ENCODE assay signal across 8 cellular contexts in the genomic region with DNA sequence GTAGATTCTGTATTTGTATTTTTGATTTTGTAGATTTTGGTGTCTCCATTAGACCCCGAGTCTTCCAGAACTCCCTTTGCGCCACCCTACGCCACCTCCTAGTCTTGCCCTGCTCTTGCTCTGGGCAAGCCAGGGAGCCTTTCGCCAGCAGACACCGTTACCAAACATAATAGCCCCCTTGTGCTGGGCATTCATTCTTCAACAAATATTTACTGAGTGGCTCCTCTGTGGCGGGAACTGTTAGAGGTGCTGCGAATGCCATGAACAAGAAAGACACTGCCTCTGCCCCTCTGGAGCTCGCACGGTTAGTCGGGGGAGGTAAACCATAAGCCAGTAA. TPM values are rescaled to one million over a fixed set of nuclear protein-coding genes. Genes with fewer than 3 reads are reported as not detected.
DNase-seq lines count a peak whose midpoint lies in the region; ATAC-seq, FAIRE-seq and TF ChIP-seq lines count a peak whose summit lies in the region.

No MANE protein-coding gene starts in this region.

- TF ChIP-seq CTCF in astrocyte (IDR thresholded peaks at IDR 0.05; ENCODE audit: insufficient read depth, low read depth, low read length): no peak
- TF ChIP-seq CTCF in right lobe of liver (IDR thresholded peaks at IDR 0.05): no peak
- no peak for TF ChIP-seq CTCF in type B pancreatic cell (conservative IDR thresholded peaks at IDR 0.05)

- peak overlapping the region; percentile 95 for H3K4me2 ChIP-seq in astrocyte (ENCODE audit: low read length)

- H3K36me3 Mint-ChIP-seq in astrocyte (ENCODE audit: low read depth, unreplicated experiment) (peaks cover 6% of the 10 kb centered on the region), type B pancreatic cell (peaks cover 5% of the 10 kb centered on the region)

- H3K27ac ChIP-seq in astrocyte (ENCODE audit: low read depth, low read length) (no peak overlapping the region), right lobe of liver (peak overlapping the region; percentile 78 to 96 (median 94))

- 6% methylated on average over 10 of the region's 10 CpGs for WGBS in right lobe of liver (ENCODE audit: insufficient coverage, low coverage, low lambda C conversion rate, missing lambda C conversion rate)

- H3K4me1 Mint-ChIP-seq in astrocyte (ENCODE audit: low read depth, unreplicated experiment) (peaks cover 24% of the 10 kb centered on the region), type B pancreatic cell (ENCODE audit: unreplicated experiment) (peaks cover 19% of the 10 kb centered on the region)

- no peak for TF ChIP-seq POLR2A in right lobe of liver (IDR thresholded peaks at IDR 0.05)

- intact Hi-C loops in right lobe of liver (cut with DNase I): no loop called here

- H3K4me3 Mint-ChIP-seq in astrocyte (ENCODE audit: unreplicated experiment) (peak overlapping the region; percentile 89), type B pancreatic cell (peak overlapping the region; percentile 98)

- H3K9me3 Mint-ChIP-seq in astrocyte (ENCODE audit: unreplicated experiment) (no peaks in the 10 kb centered on the region), type B pancreatic cell (no peaks in the 10 kb centered on the region)

- peak overlapping the region; percentile 97 for H3K27ac Mint-ChIP-seq in astrocyte (ENCODE audit: unreplicated experiment)
- peak overlapping the region; percentile 88 for H3K27ac Mint-ChIP-seq in type B pancreatic cell

- H3K27me3 Mint-ChIP-seq in astrocyte (ENCODE audit: low read depth, unreplicated experiment) (peaks cover 9% of the 10 kb centered on the region), type B pancreatic cell (peaks cover 20% of the 10 kb centered on the region)

- ATAC-seq in right lobe of liver: peak; percentile 2 to 33 (median 6)
- no peak for ATAC-seq in activated CD4-positive, CD25-positive, alpha-beta regulatory T cell treated with anti-CD3 and anti-CD28 coated beads, Interleukin-2, amount 50 U/mL, for 24 hours
- no peak for ATAC-seq in HG03460 (IDR thresholded peaks at IDR 0.05; ENCODE audit: unreplicated experiment)
- no peak for ATAC-seq in HG03280 (IDR thresholded peaks at IDR 0.05; ENCODE audit: unreplicated experiment)

- H3K9me3 ChIP-seq in astrocyte (ENCODE audit: insufficient read depth, low read depth, low read length) (no peaks in the 10 kb centered on the region), right lobe of liver (no peaks in the 10 kb centered on the region)

- H3K79me2 ChIP-seq in astrocyte (ENCODE audit: insufficient read depth, low read length): peaks cover 22% of the 10 kb centered on the region

- peak overlapping the region; percentile 78 for H3K9ac ChIP-seq in astrocyte (ENCODE audit: low read length)

- peaks cover 21% of the 10 kb centered on the region for H4K20me1 ChIP-seq in astrocyte (ENCODE audit: insufficient read depth, low read length)

- peak overlapping the region; percentile 99 for H2AFZ ChIP-seq in astrocyte (ENCODE audit: low read depth, low read length)

- DNase-seq in COLO668 (lab: John Stamatoyannopoulos, UW; ENCODE audit: unreplicated experiment) (peak; percentile 54), LHCN-M2 (ENCODE audit: low read depth) (peak; percentile 3), astrocyte (ENCODE audit: low read depth) (no peak), right lobe of liver (no peak), type B pancreatic cell (ENCODE audit: extremely low spot score, unreplicated experiment) (no peak)

- H3K36me3 ChIP-seq in astrocyte (ENCODE audit: insufficient read depth, low read length) (no peaks in the 10 kb centered on the region), right lobe of liver (no peaks in the 10 kb centered on the region)

- H3K4me3 ChIP-seq in astrocyte (ENCODE audit: insufficient read depth, low read depth, low read length): peak overlapping the region; percentile 88
- H3K4me3 ChIP-seq in right lobe of liver: peak overlapping the region; percentile 39 to 99 (median 77)

- FAIRE-seq in astrocyte (lab: Jason Lieb, UNC): no peak

- H3K4me1 ChIP-seq in astrocyte (ENCODE audit: insufficient read depth, low read length): peaks cover 24% of the 10 kb centered on the region
- H3K4me1 ChIP-seq in right lobe of liver: peaks cover 0 to 33% (median 5%) of the 10 kb centered on the region in 4 donors

- H3K27me3 ChIP-seq in astrocyte (ENCODE audit: insufficient read depth, low read length) (no peaks in the 10 kb centered on the region), right lobe of liver (no peaks in the 10 kb centered on the region)

RNA-seq across cellular contexts. Expression of a gene that starts 0.8 kb away (rescaled TPM):
- 16.0 and 20.1 TPM in 2 replicates for total RNA-seq in LHCN-M2 (2014; rRNA removed)
- polyA plus RNA-seq in LHCN-M2 (2012): 12.5 TPM
- 70.2 and 75.7 TPM in 2 replicates for total RNA-seq in astrocyte
- 100 to 1,000 TPM in 2 of 6 experiments, 10 to 100 TPM in 4; 30.8 to 163 (median 92.0) TPM for total RNA-seq in right lobe of liver
- 28.6 and 47.8 TPM in 2 replicates for total RNA-seq in type B pancreatic cell (ENCODE audit: low replicate concordance)

RNA-seq across cellular contexts. Expression of a gene that starts 52.3 kb away (rescaled TPM):
- 9.5 and 12.0 TPM in 2 replicates for total RNA-seq in LHCN-M2 (2014; rRNA removed)
- 6.5 TPM for polyA plus RNA-seq in LHCN-M2 (2012)
- 20.5 and 25.0 TPM in 2 replicates for total RNA-seq in astrocyte
- 1 to 10 TPM; 5.5 to 9.8 (median 7.4) TPM for total RNA-seq in right lobe of liver
- 11.5 and 14.3 TPM in 2 replicates for total RNA-seq in type B pancreatic cell (ENCODE audit: low replicate concordance)

Comparison
In these comparisons a context has a peak if more than half of its experiments do, and no peak if none do; other contexts are left out.
1. DNase-seq: peak in COLO668 (single experiment) and LHCN-M2 (single experiment); none in astrocyte (single experiment), right lobe of liver (0 of 3) and type B pancreatic cell (single experiment).
2. ATAC-seq: peak in right lobe of liver (4 of 4); none in activated CD4-positive, CD25-positive, alpha-beta regulatory T cell treated with anti-CD3 and anti-CD28 coated beads, Interleukin-2, amount 50 U/mL, for 24 hours (0 of 2), HG03460 (single experiment) and HG03280 (single experiment).